Comparison of ENCODE assay signal across 18 cellular contexts in the genomic region with DNA sequence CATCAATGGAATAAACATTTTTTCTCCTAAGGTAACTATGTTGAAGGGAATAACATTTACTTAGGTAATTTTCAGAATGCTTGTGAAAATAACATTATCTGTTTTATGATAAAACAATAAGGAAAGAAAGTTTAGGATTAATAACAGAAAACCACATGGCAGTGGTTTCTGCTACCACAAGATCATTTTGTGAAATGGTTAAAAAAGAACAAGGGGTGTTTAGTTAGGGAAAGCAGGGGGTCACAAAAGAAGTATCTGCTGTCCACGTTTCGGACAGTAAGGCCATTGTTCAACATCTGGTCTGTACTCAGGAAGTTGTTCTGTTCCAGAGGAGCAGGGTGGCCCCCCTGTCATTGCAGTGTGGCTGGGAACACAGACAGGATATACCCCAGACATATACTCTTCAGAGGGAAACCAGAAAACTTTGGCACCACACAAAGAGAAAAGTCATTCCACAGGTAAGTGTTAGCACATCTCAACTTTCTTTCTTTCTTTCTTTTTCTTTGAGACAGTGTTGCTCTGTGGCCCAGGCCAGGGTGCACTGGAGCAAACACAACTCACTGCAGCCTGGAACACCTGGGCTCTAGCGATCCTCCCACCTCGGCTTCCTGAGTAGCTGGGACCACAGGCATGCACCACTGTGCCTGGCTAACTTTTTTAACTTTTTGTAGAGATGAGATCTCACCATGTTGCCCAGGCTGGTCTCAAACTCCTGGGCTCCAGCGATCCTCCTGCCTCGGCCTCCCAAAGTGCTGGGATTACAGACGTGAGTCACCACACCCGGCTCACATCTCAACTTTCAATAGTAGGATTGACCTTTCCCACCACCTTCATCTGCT. TPM values are rescaled to one million over a fixed set of nuclear protein-coding genes. Genes with fewer than 3 reads are reported as not detected.
DNase-seq lines count a peak whose midpoint lies in the region; ATAC-seq, FAIRE-seq and TF ChIP-seq lines count a peak whose summit lies in the region.
"Had no signal": no experiment of that assay in that cellular context is flagged by ENCODE, and none has a peak within 500 bp of the region (broad histone marks: within the 10 kb centered on the region; RNA-seq: fewer than 3 reads in every experiment).

No MANE protein-coding gene starts in this region.

- TF ChIP-seq RAD21 in Ishikawa (IDR thresholded peaks at IDR 0.05; ENCODE audit: low read depth): no peak

- TF ChIP-seq EP300 in Ishikawa (IDR thresholded peaks at IDR 0.05; ENCODE audit: borderline replicate concordance): peak; percentile 29; the same call in 1 of the 2 replicates

- H3K4me1 ChIP-seq in A673 (ENCODE audit: insufficient read depth, low read length, poor library complexity, severe bottlenecking): no peaks in the 10 kb centered on the region

- no peak for TF ChIP-seq CTCF in A673 (conservative IDR thresholded peaks at IDR 0.05; ENCODE audit: low read depth, low read length)

- intact Hi-C loops in A673 (cut with micrococcal nuclease; ENCODE audit: unreplicated experiment): no loop called here

- no peak overlapping the region for H3K4me3 ChIP-seq in A673 (ENCODE audit: low read depth, low read length, poor library complexity, severe bottlenecking)
- H3K4me3 ChIP-seq: GM23338, mucosa of descending colon had no signal

- H3K27me3 ChIP-seq in A673 (replicated peaks; ENCODE audit: insufficient read depth, low read depth, low read length, poor library complexity): peaks cover 21% of the 10 kb centered on the region

- no peaks in the 10 kb centered on the region for H3K36me3 ChIP-seq in A673 (ENCODE audit: insufficient read depth, low read length, poor library complexity, severe bottlenecking)
- H3K36me3 ChIP-seq: WERI-Rb-1 had no signal

- CTCF ChIA-PET in A673 (lab: Charles Lee): no interaction called here

- DNase-seq in islet precursor cell (peak; percentile 94), GDM1 (lab: John Stamatoyannopoulos, UW) (no peak), HTR-8/SVneo (ENCODE audit: insufficient read length, low spot score) (no peak), NCI-H82 (lab: John Stamatoyannopoulos, UW) (no peak), A673 (ENCODE audit: low spot score) (no peak)
- DNase-seq: activated naive CD8-positive, alpha-beta T cell treated with anti-CD3 and anti-CD28 coated beads, Interleukin-2, amount 10 ng/mL, durations not matched to agents 7 days and 5 days; cortex of kidney; mucosa of descending colon; NCI-H2029; NK-92 treated with Interleukin-12 subunit alpha and Interleukin-12 subunit beta, amount 100 ng/mL, for 24 hours; stimulated activated CD4-positive, alpha-beta T cell treated with anti-CD3 and anti-CD28 coated beads, Interleukin-2, amount 100 ng/mL, for 48 hours; WERI-Rb-1 had no signal

- POLR2A ChIA-PET in A673 (lab: Charles Lee; ENCODE audit: low non-redundant PET): no interaction called here

- FAIRE-seq in HTR-8/SVneo (lab: Jason Lieb, UNC): no peak

- no peaks in the 10 kb centered on the region for H3K9me3 ChIP-seq in A673 (ENCODE audit: low read depth, low read length, poor library complexity, severe bottlenecking)
- H3K9me3 ChIP-seq: mucosa of descending colon had no signal

- H3K27ac ChIP-seq in A673 (ENCODE audit: low read depth, low read length, poor library complexity, severe bottlenecking): no peak overlapping the region
- H3K27ac ChIP-seq: WERI-Rb-1 had no signal

- BruUV-seq in A673 (replicated peaks; lab: Mats Ljungman, UMichigan): no TSS peak

- ATAC-seq in GM18517 (IDR thresholded peaks at IDR 0.05; ENCODE audit: unreplicated experiment) (peak; percentile 28), GM21576 (IDR thresholded peaks at IDR 0.05; ENCODE audit: unreplicated experiment) (peak; percentile 22)
- ATAC-seq: GM23338; mucosa of descending colon; SK-N-SH treated with all-trans-retinoic acid at 6 μM for 48 hours; stimulated activated effector memory CD8-positive, alpha-beta T cell treated with anti-CD3 and anti-CD28 coated beads, Interleukin-12 subunit alpha, Interleukin-12 subunit beta, amount 100 ng/mL, for 72 hours had no signal

TF ChIP-seq in Ishikawa, 13 proteins besides CTCF, POLR2A, EP300 and RAD21:
- no peak for TF ChIP-seq TAF1 (IDR thresholded peaks at IDR 0.05; ENCODE audit: low read depth)
- TF ChIP-seq FOXM1 (IDR thresholded peaks at IDR 0.05; ENCODE audit: borderline replicate concordance, low read depth): no peak
- no peak for TF ChIP-seq ZBTB7A (IDR thresholded peaks at IDR 0.05; ENCODE audit: low read depth)
- TF ChIP-seq EGR1 (IDR thresholded peaks at IDR 0.05): no peak
- peak; percentile 32; the same call in 1 of the 2 replicates for TF ChIP-seq TCF12 (IDR thresholded peaks at IDR 0.05; ENCODE audit: low read depth)

RNA-seq across cellular contexts. Expression of a gene that starts 14.8 kb away (rescaled TPM):
- 54.0 and 55.0 TPM in 2 replicates for total RNA-seq in A673 (2021)
